In the genomic region with DNA sequence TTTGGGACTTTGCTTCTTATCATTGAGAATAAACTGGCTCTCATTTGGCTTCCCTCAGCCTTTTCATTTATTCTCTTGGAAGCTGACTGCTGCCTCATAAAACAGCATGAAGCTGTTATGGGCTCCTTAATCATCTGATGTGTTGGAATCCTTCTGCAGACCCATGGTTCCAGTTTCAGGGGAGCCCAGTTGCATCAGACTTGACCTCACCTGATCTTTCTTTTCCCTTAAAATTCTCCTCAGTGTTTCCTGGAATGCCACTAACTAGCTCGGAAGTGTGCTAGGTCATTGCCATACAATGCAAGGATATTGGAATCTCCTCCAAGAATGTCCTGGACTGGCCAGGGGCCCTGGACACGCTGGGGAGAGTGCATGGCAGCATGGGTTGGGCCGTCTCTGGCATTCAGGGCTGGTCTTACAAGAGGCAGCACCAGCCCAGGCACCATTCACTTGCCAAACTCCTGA, we compare ENCODE assay signal across 13 cellular contexts.
"Had no signal": no experiment of that assay in that cellular context is flagged by ENCODE, and none has a peak within 500 bp of the region (broad histone marks: within the 10 kb centered on the region; RNA-seq: fewer than 3 reads in every experiment).

No MANE protein-coding gene starts in this region.

- H3K9me3 Mint-ChIP-seq: activated T-cell treated with anti-CD3 and anti-CD28 coated beads, Interleukin-2, amount 50 U/mL, for 4 hours; neural progenitor cell; stimulated activated naive B cell treated with anti-CD40 and anti-IgM and Interleukin-4, amounts not matched to agents 10 μg/mL and 1 μg/mL and 100 μg/mL, for 72 hours had no signal

- H3K27ac Mint-ChIP-seq: activated CD8-positive, alpha-beta memory T cell treated with anti-CD3 and anti-CD28 coated beads, Interleukin-2, amount 10 ng/mL, durations not matched to agents 7 days and 5 days; activated naive CD8-positive, alpha-beta T cell; neural progenitor cell; stimulated activated naive B cell treated with anti-CD40 and anti-IgM and Interleukin-4, amounts not matched to agents 10 μg/mL and 1 μg/mL and 100 μg/mL, for 72 hours had no signal

- H3K4me2 ChIP-seq: neural progenitor cell had no signal

- H3K4me3 ChIP-seq: breast epithelium, neural progenitor cell, pancreas had no signal

- H2AFZ ChIP-seq: neural progenitor cell had no signal

- H3K27ac ChIP-seq: breast epithelium, neural progenitor cell, pancreas had no signal

- DNase-seq: activated CD4-positive, alpha-beta T cell treated with anti-CD3 and anti-CD28 coated beads for 1 hour; activated CD4-positive, alpha-beta T cell treated with anti-CD3 and anti-CD28 coated beads, Interleukin-2, amount 50 U/mL, for 48 hours; activated CD8-positive, alpha-beta memory T cell treated with anti-CD3 and anti-CD28 coated beads, Interleukin-2, amount 10 ng/mL, durations not matched to agents 7 days and 5 days; activated effector memory CD4-positive, alpha-beta T cell treated with anti-CD3 and anti-CD28 coated beads, Interleukin-2, amount 50 U/mL, for 16 hours; activated T-cell treated with anti-CD3 and anti-CD28 coated beads, Interleukin-2, amount 50 U/mL, for 4 hours; pancreas; stimulated activated CD4-positive, alpha-beta T cell treated with anti-CD3 and anti-CD28 coated beads, Interleukin-2, amount 100 ng/mL, for 24 hours; stimulated activated naive B cell treated with anti-CD40 and anti-IgM and Interleukin-4, amounts not matched to agents 10 μg/mL and 1 μg/mL and 100 μg/mL, for 72 hours; T-helper 9 cell; trophoblast cell had no signal

- H3K4me3 Mint-ChIP-seq: activated CD8-positive, alpha-beta memory T cell treated with anti-CD3 and anti-CD28 coated beads, Interleukin-2, amount 10 ng/mL, durations not matched to agents 7 days and 5 days; activated naive CD8-positive, alpha-beta T cell; activated T-cell treated with anti-CD3 and anti-CD28 coated beads, Interleukin-2, amount 50 U/mL, for 4 hours; neural progenitor cell; stimulated activated naive B cell treated with anti-CD40 and anti-IgM and Interleukin-4, amounts not matched to agents 10 μg/mL and 1 μg/mL and 100 μg/mL, for 72 hours had no signal

- ATAC-seq: activated CD8-positive, alpha-beta memory T cell treated with anti-CD3 and anti-CD28 coated beads, Interleukin-2, amount 10 ng/mL, durations not matched to agents 7 days and 5 days; activated T-cell treated with anti-CD3 and anti-CD28 coated beads, Interleukin-2, amount 50 U/mL, for 4 hours; pancreas; stimulated activated naive B cell treated with anti-CD40 and anti-IgM and Interleukin-4, amounts not matched to agents 10 μg/mL and 1 μg/mL and 100 μg/mL, for 72 hours had no signal

- H3K9me3 ChIP-seq: breast epithelium, pancreas had no signal

- H3K36me3 ChIP-seq: breast epithelium, neural progenitor cell, pancreas had no signal

- H3K27me3 ChIP-seq: breast epithelium, neural progenitor cell, pancreas had no signal

- H3K4me1 ChIP-seq: breast epithelium, neural progenitor cell, pancreas had no signal

- H3K27me3 Mint-ChIP-seq: activated naive CD8-positive, alpha-beta T cell; stimulated activated naive B cell treated with anti-CD40 and anti-IgM and Interleukin-4, amounts not matched to agents 10 μg/mL and 1 μg/mL and 100 μg/mL, for 72 hours had no signal

- H3K9ac ChIP-seq: neural progenitor cell had no signal

- FAIRE-seq: pancreas had no signal

- H3K36me3 Mint-ChIP-seq: activated CD8-positive, alpha-beta memory T cell treated with anti-CD3 and anti-CD28 coated beads, Interleukin-2, amount 10 ng/mL, durations not matched to agents 7 days and 5 days; activated naive CD8-positive, alpha-beta T cell; neural progenitor cell had no signal

- H3K4me1 Mint-ChIP-seq: activated CD8-positive, alpha-beta memory T cell treated with anti-CD3 and anti-CD28 coated beads, Interleukin-2, amount 10 ng/mL, durations not matched to agents 7 days and 5 days; neural progenitor cell; stimulated activated naive B cell treated with anti-CD40 and anti-IgM and Interleukin-4, amounts not matched to agents 10 μg/mL and 1 μg/mL and 100 μg/mL, for 72 hours had no signal
